ENCODE assay signal across 20 cellular contexts in genomic region chr3:18669374-18669773, GRCh38.
DNase-seq lines count a peak whose midpoint lies in the region; ATAC-seq lines count a peak whose summit lies in the region.
"Had no signal": no experiment of that assay in that cellular context is flagged by ENCODE, and none has a peak within 500 bp of the region (broad histone marks: within the 10 kb centered on the region; RNA-seq: fewer than 3 reads in every experiment).

No MANE protein-coding gene starts in this region.

- H3K4me1 Mint-ChIP-seq in activated naive CD4-positive, alpha-beta T cell treated with anti-CD3 and anti-CD28 coated beads, Interleukin-2, amount 10 ng/mL, durations not matched to agents 7 days and 5 days, result peaks cover 21% of the 10 kb centered on the region
- peaks cover 13% of the 10 kb centered on the region for H3K4me1 Mint-ChIP-seq in stimulated activated naive CD8-positive, alpha-beta T cell treated with anti-CD3 and anti-CD28 coated beads, Interleukin-15, amount 100 ng/mL, for 72 hours

- CTCF ChIA-PET in activated naive CD4-positive, alpha-beta T cell treated with anti-CD3 and anti-CD28 coated beads, Interleukin-2, amount 10 ng/mL, durations not matched to agents 7 days and 5 days (lab: Charles Lee), result interaction anchor here (1.3 kb wide), 2 partner anchors 9 to 10 kb away, joined by 4 to 5 read pairs; no protein-coding TSS in a partner anchor

- peaks cover 5% of the 10 kb centered on the region for H3K9me3 Mint-ChIP-seq in activated naive CD4-positive, alpha-beta T cell treated with anti-CD3 and anti-CD28 coated beads, Interleukin-2, amount 10 ng/mL, durations not matched to agents 7 days and 5 days
- peaks cover 7 to 9% of the 10 kb centered on the region in 2 donors for H3K9me3 Mint-ChIP-seq in stimulated activated naive CD8-positive, alpha-beta T cell treated with anti-CD3 and anti-CD28 coated beads, Interleukin-15, amount 100 ng/mL, for 72 hours
- H3K9me3 Mint-ChIP-seq: H9 had no signal

- ATAC-seq in activated CD4-positive, CD25-positive, alpha-beta regulatory T cell treated with anti-CD3 and anti-CD28 coated beads, Interleukin-2, amount 50 U/mL, for 24 hours, result peak; percentile 79 to 86
- ATAC-seq in stimulated activated naive CD8-positive, alpha-beta T cell treated with anti-CD3 and anti-CD28 coated beads, Interleukin-15, amount 100 ng/mL, for 72 hours, result peak; percentile 31
- no peak for ATAC-seq in stimulated activated naive CD8-positive, alpha-beta T cell treated with anti-CD3 and anti-CD28 coated beads, Interleukin-15, Interleukin-2, amounts not matched to agents 100 U/mL and 50 U/mL, for 24 hours
- ATAC-seq: HepG2 had no signal

- H3K27ac Mint-ChIP-seq in activated naive CD4-positive, alpha-beta T cell treated with anti-CD3 and anti-CD28 coated beads, Interleukin-2, amount 10 ng/mL, durations not matched to agents 7 days and 5 days, result no peak overlapping the region
- H3K27ac Mint-ChIP-seq in stimulated activated naive CD8-positive, alpha-beta T cell treated with anti-CD3 and anti-CD28 coated beads, Interleukin-15, amount 100 ng/mL, for 72 hours, result no peak overlapping the region
- H3K27ac Mint-ChIP-seq: H9 had no signal

- DNase-seq in activated CD4-positive, CD25-positive, alpha-beta regulatory T cell treated with anti-CD3 and anti-CD28 coated beads, Interleukin-2, amount 50 U/mL, for 72 hours, result no peak
- peak; percentile 23 for DNase-seq in activated naive CD4-positive, alpha-beta T cell treated with Interleukin-2 at 50 U/mL for 16 hours
- DNase-seq in activated naive CD4-positive, alpha-beta T cell treated with anti-CD3 and anti-CD28 coated beads, Interleukin-2, amount 10 ng/mL, durations not matched to agents 7 days and 5 days, result no peak
- DNase-seq in stimulated activated naive CD8-positive, alpha-beta T cell treated with anti-CD3 and anti-CD28 coated beads, Interleukin-15, amount 100 ng/mL, for 72 hours, result no peak
- no peak for DNase-seq in stimulated activated naive CD8-positive, alpha-beta T cell treated with anti-CD3 and anti-CD28 coated beads, Interleukin-15, Interleukin-2, amounts not matched to agents 100 U/mL and 50 U/mL, for 24 hours
- DNase-seq in MV-4-11 (lab: John Stamatoyannopoulos, UW) (no peak), activated gamma-delta T cell treated with Interleukin-2 at 50 U/mL for 16 hours (no peak)
- DNase-seq: AML-193; DMS 273 treated with DMSO at 0.1 percent for 48 hours; DND-41; H9; KBM-7; NCI-H187; NCI-H2107; NCI-H510A; NCI-H748 treated with DMSO at 0.1 percent for 48 hours; NK-92 treated with Interleukin-12 subunit alpha and Interleukin-12 subunit beta, amount 100 ng/mL, for 24 hours; Peyer's patch had no signal

- no peak overlapping the region for H3K4me3 Mint-ChIP-seq in activated naive CD4-positive, alpha-beta T cell treated with anti-CD3 and anti-CD28 coated beads, Interleukin-2, amount 10 ng/mL, durations not matched to agents 7 days and 5 days
- no peak overlapping the region for H3K4me3 Mint-ChIP-seq in stimulated activated naive CD8-positive, alpha-beta T cell treated with anti-CD3 and anti-CD28 coated beads, Interleukin-15, amount 100 ng/mL, for 72 hours
- H3K4me3 Mint-ChIP-seq: H9 had no signal

- no peaks in the 10 kb centered on the region for H3K27me3 Mint-ChIP-seq in activated naive CD4-positive, alpha-beta T cell treated with anti-CD3 and anti-CD28 coated beads, Interleukin-2, amount 10 ng/mL, durations not matched to agents 7 days and 5 days
- H3K27me3 Mint-ChIP-seq in stimulated activated naive CD8-positive, alpha-beta T cell treated with anti-CD3 and anti-CD28 coated beads, Interleukin-15, amount 100 ng/mL, for 72 hours, result no peaks in the 10 kb centered on the region

- H3K36me3 Mint-ChIP-seq in activated naive CD4-positive, alpha-beta T cell treated with anti-CD3 and anti-CD28 coated beads, Interleukin-2, amount 10 ng/mL, durations not matched to agents 7 days and 5 days, result peaks cover 7% of the 10 kb centered on the region
